In the genomic region with DNA sequence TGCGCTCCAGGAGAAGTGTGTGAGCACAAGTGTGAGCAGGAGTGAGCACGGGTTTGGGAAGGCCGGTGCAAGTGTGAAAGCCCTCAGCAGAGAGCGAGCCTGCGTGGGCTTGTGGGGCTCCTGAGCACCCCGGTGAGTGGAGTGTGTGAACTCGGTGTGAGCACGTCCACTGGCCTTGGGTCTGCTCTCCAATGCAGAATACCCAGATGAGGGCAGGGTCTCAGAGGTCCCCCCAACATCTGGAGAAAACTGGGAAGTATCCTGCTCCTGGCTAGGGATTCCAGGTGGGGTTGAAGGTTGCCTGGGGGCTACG, we compare ENCODE assay signal across 8 cellular contexts. TPM values are rescaled to one million over a fixed set of nuclear protein-coding genes. Genes with fewer than 3 reads are reported as not detected.
DNase-seq lines count a peak whose midpoint lies in the region; ATAC-seq and TF ChIP-seq lines count a peak whose summit lies in the region.

No MANE protein-coding gene starts in this region.

- H3K4me3 ChIP-seq in brain microvascular endothelial cell (ENCODE audit: low read depth, low read length) (peak overlapping the region; percentile 75), lung (peak overlapping the region; percentile 60), transverse colon (peak overlapping the region; percentile 56 to 92 (median 73))

- H3K4me1 Mint-ChIP-seq in activated T-cell treated with anti-CD3 and anti-CD28 coated beads, Interleukin-2, amount 50 U/mL, for 72 hours (ENCODE audit: low read depth), result peaks cover 42% of the 10 kb centered on the region

- TF ChIP-seq CTCF in brain microvascular endothelial cell (IDR thresholded peaks at IDR 0.05; ENCODE audit: low read depth, low read length, missing control alignments), result no peak
- no peak for TF ChIP-seq CTCF in lung (IDR thresholded peaks at IDR 0.05; ENCODE audit: control extremely low read depth, extremely low read depth)
- TF ChIP-seq CTCF in transverse colon (IDR thresholded peaks at IDR 0.05), result no peak

- peak overlapping the region; percentile 23 for H3K27ac Mint-ChIP-seq in activated T-cell treated with anti-CD3 and anti-CD28 coated beads, Interleukin-2, amount 50 U/mL, for 72 hours

- peaks cover 5% of the 10 kb centered on the region for H3K27me3 Mint-ChIP-seq in activated T-cell treated with anti-CD3 and anti-CD28 coated beads, Interleukin-2, amount 50 U/mL, for 72 hours (ENCODE audit: low read depth)

- H3K9me3 ChIP-seq in lung (ENCODE audit: control insufficient read depth in 2 of 2, insufficient read depth in 1 of 2, low read length in 1 of 2), result no peaks in the 10 kb centered on the region
- no peaks in the 10 kb centered on the region for H3K9me3 ChIP-seq in transverse colon

- ATAC-seq in activated T-cell treated with anti-CD3 and anti-CD28 coated beads, Interleukin-2, amount 50 U/mL, for 72 hours (replicated peaks in 1 of 2), result no peak
- ATAC-seq in lung (ENCODE audit: insufficient read depth, low FRiP score), result no peak

- 24 to 28% methylated on average over 9 of the region's 9 CpGs for WGBS in lung, 2 donors
- WGBS in transverse colon (ENCODE audit: low coverage in 1 of 2), 2 donors, result 18% methylated on average over 6 of the region's 9 CpGs; no CpG with 5 or more reads in 1 of the 2 donors

- intact Hi-C loops in transverse colon (cut with DNase I; ENCODE audit: low total_unique reads), result no loop called here
- intact Hi-C loops in posterior vena cava (cut with DNase I), result loop anchor here in 1 of 2 donors (10.0 kb wide), 1 partner anchor 62 kb away; the partner anchor contains the start of genes FKBP2 and PPP1R14B

- H3K36me3 ChIP-seq in brain microvascular endothelial cell (replicated peaks), result no peaks in the 10 kb centered on the region
- H3K36me3 ChIP-seq in lung (ENCODE audit: control insufficient read depth in 2 of 2, insufficient read depth in 2 of 2, low read length in 2 of 2), result peaks cover 0 to 2% of the 10 kb centered on the region in 2 donors
- H3K36me3 ChIP-seq in transverse colon, result no peaks in the 10 kb centered on the region

- peaks cover 0 to 10% of the 10 kb centered on the region in 2 donors for H3K36me3 Mint-ChIP-seq in activated T-cell treated with anti-CD3 and anti-CD28 coated beads, Interleukin-2, amount 50 U/mL, for 72 hours (ENCODE audit: insufficient read depth in 2 of 2)

- no peaks in the 10 kb centered on the region for H3K9me3 Mint-ChIP-seq in activated T-cell treated with anti-CD3 and anti-CD28 coated beads, Interleukin-2, amount 50 U/mL, for 72 hours

- no peak for DNase-seq in activated T-cell treated with anti-CD3 and anti-CD28 coated beads, Interleukin-2, amount 50 U/mL, for 72 hours
- DNase-seq in activated T-cell treated with anti-CD3 and anti-CD28 coated beads for 4 hours (no peak), brain microvascular endothelial cell (no peak), lung (ENCODE audit: low spot score) (no peak), transverse colon (no peak), posterior vena cava (ENCODE audit: low spot score) (no peak), NCI-H146 treated with DMSO at 0.1 percent for 48 hours (lab: John Stamatoyannopoulos, UW; ENCODE audit: unreplicated experiment) (no peak)
- no peak for DNase-seq in central memory CD4-positive, alpha-beta T cell

- peak overlapping the region; percentile 93 to 100 for H3K4me3 Mint-ChIP-seq in activated T-cell treated with anti-CD3 and anti-CD28 coated beads, Interleukin-2, amount 50 U/mL, for 72 hours

- H3K4me1 ChIP-seq in lung (ENCODE audit: control insufficient read depth in 2 of 2, insufficient read depth in 2 of 2, low read length in 2 of 2) (peaks cover 0 to 8% of the 10 kb centered on the region in 2 donors), transverse colon (peaks cover 4 to 29% (median 25%) of the 10 kb centered on the region in 4 donors)

- H3K27me3 ChIP-seq in brain microvascular endothelial cell (replicated peaks) (no peaks in the 10 kb centered on the region), lung (ENCODE audit: control insufficient read depth, insufficient read depth) (no peaks in the 10 kb centered on the region), transverse colon (peaks cover 6% of the 10 kb centered on the region)

- in situ Hi-C loops in brain microvascular endothelial cell (cut with HindIII; ENCODE audit: low pct_ligation_motif_present, low sequenced_read_pairs), result no loop called here
- in situ Hi-C loops in transverse colon (cut with MboI; ENCODE audit: low pct_ligation_motif_present in 1 of 4, low pct_unique_long_range_greater_than_20kb in 1 of 4, low sequenced_read_pairs in 3 of 4), result no loop called here

- no peak for TF ChIP-seq EP300 in transverse colon (IDR thresholded peaks at IDR 0.05; ENCODE audit: low read depth)

- H3K27ac ChIP-seq in brain microvascular endothelial cell, result no peak overlapping the region
- H3K27ac ChIP-seq in lung (ENCODE audit: low read depth in 1 of 2, low read length in 1 of 2), result peak overlapping the region; percentile 93
- peak overlapping the region; percentile 90 to 99 (median 98) for H3K27ac ChIP-seq in transverse colon

- no peak for TF ChIP-seq POLR2A in transverse colon (IDR thresholded peaks at IDR 0.05)

RNA-seq across cellular contexts. Expression of gene ESRRA, which starts 1.2 kb away (rescaled TPM):
- 10 to 100 TPM; 40.5 to 42.4 TPM for total RNA-seq in activated T-cell treated with anti-CD3 and anti-CD28 coated beads, Interleukin-2, amount 50 U/mL, for 72 hours
- total RNA-seq in lung, result 10 to 100 TPM; 10.8 to 78.3 TPM
- 10 to 100 TPM; 67.7 to 88.4 TPM for polyA plus RNA-seq in lung
- 100 to 1,000 TPM; 142 to 272 (median 221) TPM for total RNA-seq in transverse colon
- 10 to 100 TPM; 33.5 to 41.2 TPM for total RNA-seq in posterior vena cava

RNA-seq across cellular contexts. Expression of gene CATSPERZ, which starts 6.4 kb away (rescaled TPM):
- 1 to 10 TPM in 1 of 2 donors, under 1 TPM in 1; 0.53 to 1.1 TPM for total RNA-seq in activated T-cell treated with anti-CD3 and anti-CD28 coated beads, Interleukin-2, amount 50 U/mL, for 72 hours
- total RNA-seq in lung (under 1 TPM in 1 of 2 donors, not detected in 1; 0.67 TPM), transverse colon (10 to 100 TPM in 1 of 4 donors, not detected in 3; 20.9 TPM), posterior vena cava (1 to 10 TPM in 1 of 2 donors, not detected in 1; 1.4 TPM)
- polyA plus RNA-seq in lung, result under 1 TPM; 0.31 to 0.98 TPM

RNA-seq across cellular contexts. Expression of gene TRMT112, which starts 10.8 kb away (rescaled TPM):
- 100 to 1,000 TPM; 145 to 154 TPM for total RNA-seq in activated T-cell treated with anti-CD3 and anti-CD28 coated beads, Interleukin-2, amount 50 U/mL, for 72 hours
- total RNA-seq in lung (100 to 1,000 TPM; 154 to 173 TPM), transverse colon (10 to 100 TPM; 59.1 to 99.9 (median 82.7) TPM), posterior vena cava (100 to 1,000 TPM; 107 to 119 TPM)
- 100 to 1,000 TPM; 237 to 484 TPM for polyA plus RNA-seq in lung

RNA-seq across cellular contexts. Expression of gene PRDX5, which starts 11.4 kb away (rescaled TPM):
- 100 to 1,000 TPM; 134 to 138 TPM for total RNA-seq in activated T-cell treated with anti-CD3 and anti-CD28 coated beads, Interleukin-2, amount 50 U/mL, for 72 hours
- 100 to 1,000 TPM; 165 to 306 TPM for total RNA-seq in lung
- 100 to 1,000 TPM; 443 to 777 TPM for polyA plus RNA-seq in lung
- 100 to 1,000 TPM; 152 to 381 (median 265) TPM for total RNA-seq in transverse colon
- 10 to 100 TPM; 82.7 to 98.6 TPM for total RNA-seq in posterior vena cava

RNA-seq across cellular contexts. Expression of gene KCNK4, which starts 15.4 kb away (rescaled TPM):
- total RNA-seq in activated T-cell treated with anti-CD3 and anti-CD28 coated beads, Interleukin-2, amount 50 U/mL, for 72 hours, result under 1 TPM in 1 of 2 donors, not detected in 1; 0.35 TPM
- total RNA-seq in lung (not detected), transverse colon (under 1 TPM in 1 of 4 donors, not detected in 3; 0.27 TPM), posterior vena cava (not detected)
- under 1 TPM in 1 of 2 donors, not detected in 1; 0.09 TPM for polyA plus RNA-seq in lung
